ENCODE assay signal across 8 cellular contexts in the genomic region with DNA sequence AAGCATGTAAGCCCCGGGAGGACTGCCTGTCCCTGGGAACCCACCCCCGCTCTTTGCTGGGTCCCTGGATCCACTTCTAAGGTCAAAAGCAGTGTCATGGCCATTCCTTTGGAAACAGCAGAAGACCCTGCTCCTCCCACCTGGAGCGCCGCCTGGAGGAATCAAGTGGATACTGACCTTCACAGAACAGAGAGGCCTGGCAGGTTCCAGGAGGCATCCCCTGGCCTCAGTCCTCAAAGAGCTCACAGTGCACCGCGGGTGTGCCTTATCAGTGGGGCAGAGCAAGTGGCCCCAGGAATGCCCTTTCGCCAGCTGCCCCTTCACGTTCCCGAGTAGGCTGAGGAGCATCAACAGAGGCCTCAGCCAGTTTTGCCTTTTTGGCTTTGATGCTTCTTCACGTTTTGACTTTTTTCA. TPM values are rescaled to one million over a fixed set of nuclear protein-coding genes. Genes with fewer than 3 reads are reported as not detected.
DNase-seq lines count a peak whose midpoint lies in the region; TF ChIP-seq lines count a peak whose summit lies in the region.

No MANE protein-coding gene starts in this region.

- TF ChIP-seq CTCF in chondrocyte (IDR thresholded peaks at IDR 0.05) (peak; percentile 55), progenitor cell of endocrine pancreas (IDR thresholded peaks at IDR 0.05; ENCODE audit: unreplicated experiment) (peak; percentile 58)

- H3K27ac Mint-ChIP-seq in chondrocyte (ENCODE audit: unreplicated experiment) = no peak overlapping the region
- H3K27ac Mint-ChIP-seq in progenitor cell of endocrine pancreas = no peak overlapping the region

- H3K4me1 Mint-ChIP-seq in chondrocyte (ENCODE audit: low read depth) (no peaks in the 10 kb centered on the region), progenitor cell of endocrine pancreas (ENCODE audit: low read depth) (no peaks in the 10 kb centered on the region)

- peak; percentile 6 for DNase-seq in DMS153 treated with DMSO at 0.1 percent for 48 hours (lab: John Stamatoyannopoulos, UW; ENCODE audit: unreplicated experiment)
- DNase-seq in DMS153 (lab: John Stamatoyannopoulos, UW) = no peak
- DNase-seq in NCI-H1694 treated with DMSO at 0.1 percent for 48 hours (lab: John Stamatoyannopoulos, UW) = peak; percentile 8
- no peak for DNase-seq in chondrocyte (ENCODE audit: low spot score)
- DNase-seq in progenitor cell of endocrine pancreas (ENCODE audit: low spot score, unreplicated experiment) = no peak
- DNase-seq in SK-N-DZ (ENCODE audit: low spot score) = no peak
- DNase-seq in activated T-cell treated with anti-CD3 and anti-CD28 coated beads for 4 hours = no peak
- no peak for DNase-seq in DMS114 treated with DMSO at 0.1 percent for 48 hours (lab: John Stamatoyannopoulos, UW; ENCODE audit: unreplicated experiment)

- H3K4me3 Mint-ChIP-seq in chondrocyte (ENCODE audit: unreplicated experiment) (no peak overlapping the region), progenitor cell of endocrine pancreas (ENCODE audit: low read depth) (no peak overlapping the region)

- H3K27me3 Mint-ChIP-seq in chondrocyte (ENCODE audit: low read depth) = no peaks in the 10 kb centered on the region
- H3K27me3 Mint-ChIP-seq in progenitor cell of endocrine pancreas = peaks cover 37% of the 10 kb centered on the region

- H3K36me3 Mint-ChIP-seq in chondrocyte (ENCODE audit: low read depth) (peaks cover 16% of the 10 kb centered on the region), progenitor cell of endocrine pancreas (ENCODE audit: insufficient read depth) (peaks cover 18% of the 10 kb centered on the region)

- H3K9me3 Mint-ChIP-seq in chondrocyte (ENCODE audit: low read depth) (no peaks in the 10 kb centered on the region), progenitor cell of endocrine pancreas (ENCODE audit: low read depth) (no peaks in the 10 kb centered on the region)

RNA-seq across cellular contexts. Expression of a gene that starts 11.1 kb away (rescaled TPM):
- total RNA-seq in chondrocyte (4.2 to 4.9 TPM (median 4.3 TPM) in 3 replicates), progenitor cell of endocrine pancreas (1.9 and 2.0 TPM in 2 replicates)
- polyA plus RNA-seq in SK-N-DZ (2014; cell fraction: cytosol; rRNA removed) = 0.08 TPM in 1 of 2 replicates, not detected in the other
- polyA plus RNA-seq in SK-N-DZ (2014; cell fraction: nucleus; rRNA removed) = 1.2 and 1.5 TPM in 2 replicates

RNA-seq across cellular contexts. Expression of a gene that starts 40.8 kb away (rescaled TPM):
- total RNA-seq in chondrocyte (35.1 to 43.4 TPM (median 41.5 TPM) in 3 replicates), progenitor cell of endocrine pancreas (62.3 and 67.8 TPM in 2 replicates)
- polyA plus RNA-seq in SK-N-DZ (2014; cell fraction: cytosol; rRNA removed) = 87.5 and 88.9 TPM in 2 replicates
- polyA plus RNA-seq in SK-N-DZ (2014; cell fraction: nucleus; rRNA removed) = 119 and 121 TPM in 2 replicates

RNA-seq across cellular contexts. Expression of a gene that starts 45.6 kb away (rescaled TPM):
- total RNA-seq in chondrocyte (61.8 to 69.7 TPM (median 62.6 TPM) in 3 replicates), progenitor cell of endocrine pancreas (73.0 and 78.0 TPM in 2 replicates)
- 47.6 and 91.3 TPM in 2 replicates for polyA plus RNA-seq in SK-N-DZ (2014; cell fraction: cytosol; rRNA removed)
- 59.5 and 66.3 TPM in 2 replicates for polyA plus RNA-seq in SK-N-DZ (2014; cell fraction: nucleus; rRNA removed)

Comparison
In these comparisons a context has a peak if more than half of its experiments do, and no peak if none do; other contexts are left out.
1. DNase-seq: peak in DMS153 treated with DMSO at 0.1 percent for 48 hours (single experiment) and NCI-H1694 treated with DMSO at 0.1 percent for 48 hours (single experiment); none in DMS153 (single experiment), chondrocyte (single experiment), progenitor cell of endocrine pancreas (single experiment), SK-N-DZ (single experiment), activated T-cell treated with anti-CD3 and anti-CD28 coated beads for 4 hours (single experiment) and DMS114 treated with DMSO at 0.1 percent for 48 hours (single experiment).